11 cellular contexts compared by ENCODE assay signal in genomic region chr5:157502143-157502647, GRCh38. TPM values are rescaled to one million over a fixed set of nuclear protein-coding genes. Genes with fewer than 3 reads are reported as not detected.
DNase-seq lines count a peak whose midpoint lies in the region; ATAC-seq and TF ChIP-seq lines count a peak whose summit lies in the region.
"Had no signal": no experiment of that assay in that cellular context is flagged by ENCODE, and none has a peak within 500 bp of the region (broad histone marks: within the 10 kb centered on the region; RNA-seq: fewer than 3 reads in every experiment).

No MANE protein-coding gene starts in this region.

- H3K27ac ChIP-seq in testis = no peak overlapping the region
- H3K27ac ChIP-seq: gastrocnemius medialis had no signal

- peaks cover 22% of the 10 kb centered on the region for H3K36me3 Mint-ChIP-seq in central memory CD8-positive, alpha-beta T cell (ENCODE audit: insufficient read depth)

- no peaks in the 10 kb centered on the region for H3K27me3 Mint-ChIP-seq in central memory CD8-positive, alpha-beta T cell

- peak overlapping the region; percentile 8 for H3K27ac Mint-ChIP-seq in central memory CD8-positive, alpha-beta T cell (ENCODE audit: low read depth)

- H3K36me3 ChIP-seq in H7 (replicated peaks; ENCODE audit: control insufficient read depth, insufficient read depth, low read length) = no peaks in the 10 kb centered on the region
- H3K36me3 ChIP-seq in testis (ENCODE audit: low read depth, missing control alignments) = no peaks in the 10 kb centered on the region

- 83 to 90% methylated on average over 6 to 8 of the region's 8 CpGs for WGBS in testis, 2 donors

- no peaks in the 10 kb centered on the region for H3K9me3 ChIP-seq in testis
- H3K9me3 ChIP-seq: gastrocnemius medialis had no signal

- H3K4me3 ChIP-seq in H7 (ENCODE audit: insufficient read depth, low read depth, low read length) (no peak overlapping the region), testis (no peak overlapping the region)
- H3K4me3 ChIP-seq: gastrocnemius medialis had no signal

- ATAC-seq in GM19455 (IDR thresholded peaks at IDR 0.05; ENCODE audit: unreplicated experiment) (peak; percentile 77), HG03354 (IDR thresholded peaks at IDR 0.05; ENCODE audit: poor library complexity, severe bottlenecking, unreplicated experiment) (peak; percentile 79)
- ATAC-seq in central memory CD8-positive, alpha-beta T cell (replicated peaks; ENCODE audit: extremely low read depth, poor library complexity, severe bottlenecking) = no peak
- ATAC-seq: gastrocnemius medialis had no signal

- intact Hi-C loops in testis (cut with DNase I; ENCODE audit: low total_unique reads) = no loop called here

- peaks cover 3% of the 10 kb centered on the region for H3K4me1 ChIP-seq in testis
- H3K4me1 ChIP-seq: gastrocnemius medialis had no signal

- H3K27me3 ChIP-seq in H7 (ENCODE audit: control insufficient read depth, insufficient read depth, low read length) = no peaks in the 10 kb centered on the region
- H3K27me3 ChIP-seq in testis = no peaks in the 10 kb centered on the region
- H3K27me3 ChIP-seq: gastrocnemius medialis had no signal

- no peak for TF ChIP-seq CTCF in testis (IDR thresholded peaks at IDR 0.05)

- DNase-seq in GDM1 (lab: John Stamatoyannopoulos, UW) (peak; percentile 54), H7 (no peak), cerebellar cortex (ENCODE audit: low spot score) (no peak), testis (no peak)
- no peak for DNase-seq in central memory CD8-positive, alpha-beta T cell (ENCODE audit: low spot score in 2 of 2)
- DNase-seq in stimulated activated naive CD4-positive, alpha-beta T cell (lab: John Stamatoyannopoulos, UW) = no peak
- DNase-seq: activated CD4-positive, alpha-beta T cell treated with anti-CD3 and anti-CD28 coated beads for 4 hours; gastrocnemius medialis; stimulated activated CD4-positive, alpha-beta T cell treated with anti-CD3 and anti-CD28 coated beads, Interleukin-15, amount 100 ng/mL, for 24 hours had no signal

- TF ChIP-seq POLR2A in testis (IDR thresholded peaks at IDR 0.05) = no peak

- no peak overlapping the region for H3K4me3 Mint-ChIP-seq in central memory CD8-positive, alpha-beta T cell

- H3K4me1 Mint-ChIP-seq in central memory CD8-positive, alpha-beta T cell = peaks cover 9% of the 10 kb centered on the region

- no peaks in the 10 kb centered on the region for H3K9me3 Mint-ChIP-seq in central memory CD8-positive, alpha-beta T cell

RNA-seq across cellular contexts. Expression of gene NIPAL4, which starts 42.2 kb away (rescaled TPM):
- not detected in 2 replicates for total RNA-seq in H7 (2014; rRNA removed; shearing (Covaris generic))
- total RNA-seq in testis = under 1 TPM in 1 of 2 donors, not detected in 1; 0.08 TPM
- 0.18 TPM for polyA plus RNA-seq in testis (ENCODE audit: insufficient read depth, low read depth, low replicate concordance)
